Comparison of ENCODE assay signal across 8 cellular contexts in genomic region chr3:54951405-54951804, GRCh38. TPM values are rescaled to one million over a fixed set of nuclear protein-coding genes. Genes with fewer than 3 reads are reported as not detected.
DNase-seq lines count a peak whose midpoint lies in the region; ATAC-seq and TF ChIP-seq lines count a peak whose summit lies in the region.

No MANE protein-coding gene starts in this region.

- H3K9me3 Mint-ChIP-seq in CD4-positive, alpha-beta memory T cell, result peaks cover 0 to 2% (median 0%) of the 10 kb centered on the region in 8 donors

- CTCF ChIA-PET in CD4-positive, alpha-beta memory T cell (lab: Charles Lee; ENCODE audit: partially characterized antibody), result no interaction called here

- no CpG with 5 or more reads among the region's 8 CpGs for WGBS in mesendoderm (ENCODE audit: extremely low coverage, insufficient coverage, low lambda C conversion rate)
- 73 to 85% (median 78%) methylated on average over 7 to 8 of the region's 8 CpGs for WGBS in spleen, 5 donors

- no peaks in the 10 kb centered on the region for H3K36me3 Mint-ChIP-seq in CD4-positive, alpha-beta memory T cell

- H3K9ac ChIP-seq in mesendoderm (ENCODE audit: low read length), result no peak overlapping the region

- H3K27me3 Mint-ChIP-seq in CD4-positive, alpha-beta memory T cell, result no peaks in the 10 kb centered on the region

- H2BK5ac ChIP-seq in mesendoderm (ENCODE audit: low read length), result no peak overlapping the region

- H3K56ac ChIP-seq in mesendoderm (ENCODE audit: low read length), result no peak overlapping the region

- no peak overlapping the region for H3K27ac Mint-ChIP-seq in CD4-positive, alpha-beta memory T cell

- no peak overlapping the region for H4K8ac ChIP-seq in mesendoderm (ENCODE audit: low read depth, low read length)

- no peak for TF ChIP-seq POLR2A in spleen (IDR thresholded peaks at IDR 0.05)

- POLR2A ChIA-PET in CD4-positive, alpha-beta memory T cell (lab: Charles Lee; ENCODE audit: partially characterized antibody), result no interaction called here

- H3K4me1 Mint-ChIP-seq in CD4-positive, alpha-beta memory T cell, result no peaks in the 10 kb centered on the region

- H3K4me3 Mint-ChIP-seq in CD4-positive, alpha-beta memory T cell, result no peak overlapping the region

- no peaks in the 10 kb centered on the region for H3K79me1 ChIP-seq in mesendoderm (ENCODE audit: low read length)

- H3K4me3 ChIP-seq in mesendoderm (ENCODE audit: low read length) (no peak overlapping the region), spleen (no peak overlapping the region)
- no peak overlapping the region for H3K4me3 ChIP-seq in CD4-positive, alpha-beta memory T cell (ENCODE audit: low read length in 2 of 2)

- intact Hi-C loops in spleen (cut with DNase I; ENCODE audit: low total_unique reads), result no loop called here
- intact Hi-C loops in CD4-positive, alpha-beta memory T cell (cut with micrococcal nuclease), result no loop called here

- no peaks in the 10 kb centered on the region for H3K79me2 ChIP-seq in mesendoderm (ENCODE audit: control insufficient read depth, insufficient read depth, low read length)

- no peak overlapping the region for H3K23ac ChIP-seq in mesendoderm (ENCODE audit: low read length)

- H3K36me3 ChIP-seq in mesendoderm (ENCODE audit: control insufficient read depth, insufficient read depth, low read length) (no peaks in the 10 kb centered on the region), spleen (no peaks in the 10 kb centered on the region)
- H3K36me3 ChIP-seq in CD4-positive, alpha-beta memory T cell (ENCODE audit: insufficient read depth, low read length), result no peaks in the 10 kb centered on the region

- H3K27ac ChIP-seq in mesendoderm (ENCODE audit: low read depth, low read length), result no peak overlapping the region
- H3K27ac ChIP-seq in spleen, result no peak overlapping the region
- H3K27ac ChIP-seq in CD4-positive, alpha-beta memory T cell (ENCODE audit: low read depth, low read length), result no peak overlapping the region

- no peaks in the 10 kb centered on the region for H3K9me3 ChIP-seq in spleen
- H3K9me3 ChIP-seq in CD4-positive, alpha-beta memory T cell (ENCODE audit: control insufficient read depth in 1 of 2, low read length in 2 of 2), result no peaks in the 10 kb centered on the region

- TF ChIP-seq CTCF in spleen (IDR thresholded peaks at IDR 0.05 in 8 of 11, conservative IDR thresholded peaks at IDR 0.05 in 3 of 11), result peak in 3 of 11 experiments; percentile 11 to 49 (median 18)

- H3K4me1 ChIP-seq in mesendoderm (ENCODE audit: control insufficient read depth, low read depth, low read length) (peaks cover 10% of the 10 kb centered on the region), spleen (peaks cover 0 to 15% (median 1%) of the 10 kb centered on the region in 6 donors)
- H3K4me1 ChIP-seq in CD4-positive, alpha-beta memory T cell (ENCODE audit: insufficient read depth, low read length), result no peaks in the 10 kb centered on the region

- DNase-seq in GM04504 (ENCODE audit: low read depth) (peak; percentile 87), NOMO-1 treated with DMSO at 0.1 percent for 48 hours (lab: John Stamatoyannopoulos, UW; ENCODE audit: unreplicated experiment) (peak; percentile 23), ecto neural progenitor cell (ENCODE audit: low spot score) (peak; percentile 73), mesendoderm (peak; percentile 80), spleen (no peak)
- no peak for DNase-seq in CD4-positive, alpha-beta memory T cell
- DNase-seq in stimulated activated CD4-positive, alpha-beta T cell treated with anti-CD3 and anti-CD28 coated beads, Interleukin-12 subunit alpha, Interleukin-12 subunit beta, amount 100 ng/mL, for 4 hours, result no peak

- H3K4ac ChIP-seq in mesendoderm (ENCODE audit: low read depth, low read length), result no peak overlapping the region

- H2BK120ac ChIP-seq in mesendoderm (ENCODE audit: low read depth, low read length), result no peak overlapping the region

- H2AK5ac ChIP-seq in mesendoderm (ENCODE audit: low read length), result no peak overlapping the region

- no peak overlapping the region for H3K4me2 ChIP-seq in mesendoderm (ENCODE audit: low read length)

- H4K5ac ChIP-seq in mesendoderm (ENCODE audit: low read length), result no peak overlapping the region

- no peak overlapping the region for H3K18ac ChIP-seq in mesendoderm (ENCODE audit: low read length)

- no peak overlapping the region for H2BK15ac ChIP-seq in mesendoderm (replicated peaks; ENCODE audit: low read depth)

- ATAC-seq in HG02973 (IDR thresholded peaks at IDR 0.05; ENCODE audit: unreplicated experiment), result no peak

- no peaks in the 10 kb centered on the region for H3K27me3 ChIP-seq in mesendoderm (ENCODE audit: insufficient read depth, low read length, poor library complexity)
- H3K27me3 ChIP-seq in spleen (replicated peaks in 1 of 7), result no peaks in the 10 kb centered on the region
- no peaks in the 10 kb centered on the region for H3K27me3 ChIP-seq in CD4-positive, alpha-beta memory T cell (ENCODE audit: insufficient read depth, low read length)

RNA-seq across cellular contexts. Expression of gene LRTM1, which starts 23.5 kb away (rescaled TPM):
- polyA plus RNA-seq in mesendoderm (2013, experiment 1 of 2), result not detected
- polyA plus RNA-seq in mesendoderm (2013, experiment 2 of 2), result not detected
- total RNA-seq in spleen, result 10 to 100 TPM in 1 of 7 donors, 1 to 10 TPM in 6; 4.3 to 14.0 (median 6.9) TPM
- 10 to 100 TPM in 1 of 3 donors, 1 to 10 TPM in 2; 1.6 to 14.1 (median 4.0) TPM for polyA plus RNA-seq in spleen
- not detected for total RNA-seq in CD4-positive, alpha-beta memory T cell
- not detected for polyA plus RNA-seq in CD4-positive, alpha-beta memory T cell

Comparison
In these comparisons a context has a peak if more than half of its experiments do, and no peak if none do; other contexts are left out.
1. DNase-seq: peak in GM04504 (single experiment), NOMO-1 treated with DMSO at 0.1 percent for 48 hours (single experiment), ecto neural progenitor cell (single experiment) and mesendoderm (single experiment); none in spleen (single experiment), CD4-positive, alpha-beta memory T cell (0 of 5) and stimulated activated CD4-positive, alpha-beta T cell treated with anti-CD3 and anti-CD28 coated beads, Interleukin-12 subunit alpha, Interleukin-12 subunit beta, amount 100 ng/mL, for 4 hours (single experiment).
2. RNA of gene LRTM1, which starts 23.5 kb away (total RNA-seq): 4.3 to 14.0 TPM in spleen; not detected in CD4-positive, alpha-beta memory T cell; every median in the first group is over 4 times any median in the second.